ENCODE assay signal across 12 cellular contexts in the genomic region with DNA sequence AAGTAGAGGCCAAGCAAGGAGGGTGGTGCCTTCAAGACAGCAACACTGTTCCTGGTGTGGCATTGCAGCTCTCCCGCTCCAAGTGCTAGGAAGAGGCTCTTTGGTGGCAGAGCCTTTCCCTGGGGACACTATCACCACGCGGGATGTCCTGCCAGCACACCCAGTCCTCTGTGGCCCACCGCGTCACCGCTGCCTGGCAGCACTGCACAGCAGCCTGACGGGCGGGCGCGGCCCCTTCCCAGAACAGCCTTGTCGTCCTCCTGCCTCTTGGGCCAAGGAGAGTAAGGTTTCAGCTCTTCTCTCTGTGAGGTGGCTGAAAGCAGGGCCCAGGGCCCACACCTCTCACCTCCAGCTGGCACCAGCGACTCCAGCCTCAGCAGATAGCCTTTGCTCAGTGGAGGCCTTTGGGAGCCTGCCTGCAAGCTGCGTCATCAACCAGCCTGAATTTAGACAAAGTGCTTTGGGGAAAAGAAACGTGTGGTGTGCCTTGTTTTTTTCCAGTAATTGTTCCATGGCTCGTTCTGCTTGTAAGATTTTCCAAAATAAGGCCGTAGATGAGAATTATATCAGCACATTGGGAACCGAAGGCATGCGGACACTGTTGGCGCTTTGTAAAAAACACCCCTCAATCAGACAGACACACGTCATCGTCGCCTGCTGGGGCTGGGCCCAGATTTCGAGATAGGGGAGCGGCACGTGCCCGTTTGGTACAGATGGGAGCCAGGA.
DNase-seq lines count a peak whose midpoint lies in the region; ATAC-seq and TF ChIP-seq lines count a peak whose summit lies in the region.
"Had no signal": no experiment of that assay in that cellular context is flagged by ENCODE, and none has a peak within 500 bp of the region (broad histone marks: within the 10 kb centered on the region; RNA-seq: fewer than 3 reads in every experiment).

No MANE protein-coding gene starts in this region.

- no peak for TF ChIP-seq CTCF in GM13977 (IDR thresholded peaks at IDR 0.05; ENCODE audit: extremely low read depth, insufficient read depth, missing control alignments)
- TF ChIP-seq CTCF in left lung (IDR thresholded peaks at IDR 0.05) = no peak
- TF ChIP-seq CTCF in suprapubic skin (IDR thresholded peaks at IDR 0.05) = no peak
- no peak for TF ChIP-seq CTCF in H9 (conservative IDR thresholded peaks at IDR 0.05)

- no peak overlapping the region for H2AFZ ChIP-seq in H9 (ENCODE audit: low read length)

- H3K18ac ChIP-seq in H9 (ENCODE audit: insufficient read length, low read depth, low read length) = no peak overlapping the region

- H3K36me3 ChIP-seq in left lung = peaks cover 0 to 85% of the 10 kb centered on the region in 2 donors
- H3K36me3 ChIP-seq in suprapubic skin = peaks cover 56% of the 10 kb centered on the region

- 71% methylated on average over 22 of the region's 26 CpGs for WGBS in suprapubic skin
- WGBS in H9 (ENCODE audit: extremely low coverage, insufficient read length, low lambda C conversion rate) = no CpG with 5 or more reads among the region's 26 CpGs

- no peak overlapping the region for H4K8ac ChIP-seq in H9 (replicated peaks; ENCODE audit: insufficient read length, low read depth, low read length)

- H3K9me3 ChIP-seq in left lung (no peaks in the 10 kb centered on the region), suprapubic skin (no peaks in the 10 kb centered on the region), H9 (ENCODE audit: control insufficient read depth, low read depth, low read length) (no peaks in the 10 kb centered on the region)

- H3K9ac ChIP-seq in H9 (ENCODE audit: extremely low read depth, insufficient read length, low read length) = no peak overlapping the region

- no peak overlapping the region for H2BK120ac ChIP-seq in H9 (ENCODE audit: low read depth, low read length, poor library complexity, severe bottlenecking)

- H2BK20ac ChIP-seq in H9 (ENCODE audit: low read depth, low read length, poor library complexity, severe bottlenecking) = no peak overlapping the region

- no peak for TF ChIP-seq EP300 in suprapubic skin (IDR thresholded peaks at IDR 0.05)

- H3K23me2 ChIP-seq in H9 (ENCODE audit: insufficient read length, low read depth, low read length, poor library complexity, severe bottlenecking) = no peaks in the 10 kb centered on the region

- H3K9me3 Mint-ChIP-seq in central memory CD8-positive, alpha-beta T cell = no peaks in the 10 kb centered on the region
- no peaks in the 10 kb centered on the region for H3K9me3 Mint-ChIP-seq in H9

- H2AK5ac ChIP-seq in H9 (ENCODE audit: insufficient read length, low read length) = no peak overlapping the region

- H3K27ac ChIP-seq in left lung (peak overlapping the region; percentile 3 to 82), suprapubic skin (peak overlapping the region; percentile 86), H9 (ENCODE audit: insufficient read length, low read depth, low read length) (no peak overlapping the region)
- H3K27ac ChIP-seq: cardiac muscle cell had no signal

- no peak overlapping the region for H2BK5ac ChIP-seq in H9 (ENCODE audit: insufficient read length, low read length)

- no peak overlapping the region for H3K14ac ChIP-seq in H9 (ENCODE audit: insufficient read depth, low read length)

- H3K27me3 ChIP-seq in left lung (no peaks in the 10 kb centered on the region), suprapubic skin (no peaks in the 10 kb centered on the region), H9 (ENCODE audit: insufficient read depth, low read length) (no peaks in the 10 kb centered on the region)
- H3K27me3 ChIP-seq: cardiac muscle cell had no signal

- DNase-seq in GM13977 (ENCODE audit: low spot score) = peak; percentile 6
- DNase-seq in central memory CD8-positive, alpha-beta T cell (ENCODE audit: low spot score in 2 of 2) = no peak
- peak in 1 of 2 donors; percentile 72 for DNase-seq in left lung
- peak in 1 of 2 donors; percentile 88 for DNase-seq in suprapubic skin (ENCODE audit: low spot score in 2 of 2)
- DNase-seq in H9 = no peak
- no peak for DNase-seq in COLO668 (lab: John Stamatoyannopoulos, UW; ENCODE audit: unreplicated experiment)
- DNase-seq: DMS153, NCI-H146 had no signal

- H3K4me1 Mint-ChIP-seq in central memory CD8-positive, alpha-beta T cell = peaks cover 20% of the 10 kb centered on the region
- no peaks in the 10 kb centered on the region for H3K4me1 Mint-ChIP-seq in H9

- H2BK12ac ChIP-seq in H9 (ENCODE audit: insufficient read length, low read depth, low read length) = no peak overlapping the region

- H3K4me1 ChIP-seq in left lung = peaks cover 7 to 14% of the 10 kb centered on the region in 2 donors
- H3K4me1 ChIP-seq in suprapubic skin = peaks cover 73% of the 10 kb centered on the region
- H3K4me1 ChIP-seq in H9 (ENCODE audit: insufficient read depth, low read length) = no peaks in the 10 kb centered on the region

- H3K4me3 Mint-ChIP-seq in central memory CD8-positive, alpha-beta T cell = no peak overlapping the region
- no peak overlapping the region for H3K4me3 Mint-ChIP-seq in H9

- H4K20me1 ChIP-seq in H9 (ENCODE audit: control insufficient read depth, insufficient read depth, insufficient read length) = no peaks in the 10 kb centered on the region

- H3K4ac ChIP-seq in H9 (ENCODE audit: low read depth, low read length) = no peak overlapping the region

- TF ChIP-seq POLR2A in suprapubic skin (IDR thresholded peaks at IDR 0.05) = no peak

- intact Hi-C loops in left lung (cut with DNase I) = no loop called here

- no peak overlapping the region for H3K23ac ChIP-seq in H9 (ENCODE audit: insufficient read length, low read depth, low read length)

- H4K5ac ChIP-seq in H9 (ENCODE audit: insufficient read length, low read depth, low read length) = no peak overlapping the region

- H3K27me3 Mint-ChIP-seq in central memory CD8-positive, alpha-beta T cell = no peaks in the 10 kb centered on the region
- H3K27me3 Mint-ChIP-seq in H9 (ENCODE audit: low read depth) = no peaks in the 10 kb centered on the region

- no peak overlapping the region for H4K91ac ChIP-seq in H9 (ENCODE audit: insufficient read length, low read depth, low read length)

- no peak overlapping the region for H3T11ph ChIP-seq in H9 (ENCODE audit: low read length)

- H3K56ac ChIP-seq in H9 (ENCODE audit: insufficient read length, low read depth, low read length) = no peak overlapping the region

- no peaks in the 10 kb centered on the region for H3K79me1 ChIP-seq in H9 (ENCODE audit: insufficient read depth, low read depth, low read length, poor library complexity, severe bottlenecking)

- peak overlapping the region; percentile 32 for H3K27ac Mint-ChIP-seq in central memory CD8-positive, alpha-beta T cell (ENCODE audit: low read depth)
- H3K27ac Mint-ChIP-seq in H9 = peak overlapping the region in 1 of 3 experiments; percentile 68; a peak in 1 of 7 replicates

- no peaks in the 10 kb centered on the region for H3K79me2 ChIP-seq in H9 (ENCODE audit: insufficient read depth, low read length)

- no peak overlapping the region for H2BK15ac ChIP-seq in H9 (ENCODE audit: low read depth, low read length)

- in situ Hi-C loops in GM13977 (cut with MboI; ENCODE audit: low pct_unique_long_range_greater_than_20kb, low sequenced_read_pairs, unreplicated experiment) = no loop called here

- H3K4me3 ChIP-seq in left lung (no peak overlapping the region), suprapubic skin (no peak overlapping the region)
- H3K4me3 ChIP-seq: cardiac muscle cell, smooth muscle cell had no signal

- no peak overlapping the region for H3K4me2 ChIP-seq in H9 (ENCODE audit: insufficient read depth, insufficient read length, low read length)
- H3K4me2 ChIP-seq: smooth muscle cell had no signal

- H3K36me3 Mint-ChIP-seq in central memory CD8-positive, alpha-beta T cell (ENCODE audit: insufficient read depth) = peaks cover 32% of the 10 kb centered on the region
- H3K36me3 Mint-ChIP-seq in H9 (ENCODE audit: insufficient read depth in 1 of 3, low read depth in 3 of 3) = peaks cover 6 to 68% (median 28%) of the 10 kb centered on the region in 3 experiments

- no peak for ATAC-seq in central memory CD8-positive, alpha-beta T cell (replicated peaks; ENCODE audit: extremely low read depth, poor library complexity, severe bottlenecking)
- ATAC-seq in left lung = peak; percentile 21
- no peak for ATAC-seq in HG03095 (IDR thresholded peaks at IDR 0.05; ENCODE audit: unreplicated experiment)
- ATAC-seq in GM21528 (IDR thresholded peaks at IDR 0.05; ENCODE audit: low FRiP score, unreplicated experiment) = no peak
